Comparison of ENCODE assay signal across 15 cellular contexts in genomic region chr3:22587446-22587845, GRCh38.
A peak's percentile ranks its signal among the peaks of the same experiment; 100 is the strongest.
DNase-seq lines count a peak whose midpoint lies in the region; ATAC-seq and TF ChIP-seq lines count a peak whose summit lies in the region.
"Had no signal": no experiment of that assay in that cellular context is flagged by ENCODE, and none has a peak within 500 bp of the region (broad histone marks: within the 10 kb centered on the region; RNA-seq: fewer than 3 reads in every experiment).

No MANE protein-coding gene starts in this region.

- no peak overlapping the region for H2BK15ac ChIP-seq in mesendoderm (replicated peaks; ENCODE audit: low read depth)

- H3K9ac ChIP-seq in mesendoderm (ENCODE audit: low read length): no peak overlapping the region
- H3K9ac ChIP-seq: GM23248 had no signal

- H3K4me3 ChIP-seq in WERI-Rb-1 (ENCODE audit: low read depth, low read length) (peak overlapping the region; percentile 27), mesendoderm (ENCODE audit: low read length) (no peak overlapping the region), transverse colon (no peak overlapping the region)
- H3K4me3 ChIP-seq: GM23248, HAP-1 had no signal

- H3K4me1 ChIP-seq in mesendoderm (ENCODE audit: control insufficient read depth, low read depth, low read length) (no peaks in the 10 kb centered on the region), transverse colon (no peaks in the 10 kb centered on the region)
- H3K4me1 ChIP-seq: BE2C, HAP-1 had no signal

- H4K5ac ChIP-seq in mesendoderm (ENCODE audit: low read length): no peak overlapping the region

- H3K36me3 ChIP-seq in WERI-Rb-1 (no peaks in the 10 kb centered on the region), mesendoderm (ENCODE audit: control insufficient read depth, insufficient read depth, low read length) (no peaks in the 10 kb centered on the region), transverse colon (no peaks in the 10 kb centered on the region)
- H3K36me3 ChIP-seq: BE2C, HAP-1 had no signal

- no peak overlapping the region for H2BK5ac ChIP-seq in mesendoderm (ENCODE audit: low read length)

- no peak overlapping the region for H3K4ac ChIP-seq in mesendoderm (ENCODE audit: low read depth, low read length)

- in situ Hi-C loops in transverse colon (cut with MboI; ENCODE audit: low pct_ligation_motif_present in 1 of 4, low pct_unique_long_range_greater_than_20kb in 1 of 4, low sequenced_read_pairs in 3 of 4): no loop called here
- in situ Hi-C loops in ACHN (cut with HindIII; ENCODE audit: low pct_ligation_motif_present, low pct_unique_long_range_greater_than_20kb, low sequenced_read_pairs): no loop called here

- no peak for TF ChIP-seq CTCF in WERI-Rb-1 (IDR thresholded peaks at IDR 0.05; ENCODE audit: low read depth, low read length)
- no peak for TF ChIP-seq CTCF in transverse colon (IDR thresholded peaks at IDR 0.05)

- intact Hi-C loops in transverse colon (cut with DNase I; ENCODE audit: low total_unique reads): no loop called here

- H3K18ac ChIP-seq in mesendoderm (ENCODE audit: low read length): no peak overlapping the region

- H3K23ac ChIP-seq in mesendoderm (ENCODE audit: low read length): no peak overlapping the region

- no peaks in the 10 kb centered on the region for H3K9me3 ChIP-seq in WERI-Rb-1 (ENCODE audit: severe bottlenecking)
- H3K9me3 ChIP-seq in transverse colon: no peaks in the 10 kb centered on the region
- H3K9me3 ChIP-seq: BE2C, HAP-1 had no signal

- no peak overlapping the region for H2AK5ac ChIP-seq in mesendoderm (ENCODE audit: low read length)

- WGBS in mesendoderm (ENCODE audit: extremely low coverage, insufficient coverage, low lambda C conversion rate): no CpG with 5 or more reads among the region's 7 CpGs
- whole genome bisulfite sequencing in transverse colon (ENCODE audit: low coverage in 1 of 2), 2 donors: 70 to 73% methylated on average over 3 to 7 of the region's 7 CpGs

- peak; percentile 82 for DNase-seq in DMS 273 treated with DMSO at 0.1 percent for 48 hours (lab: John Stamatoyannopoulos, UW)
- DNase-seq in NCI-H524 (lab: John Stamatoyannopoulos, UW): peak; percentile 79 to 92
- peak; percentile 58 for DNase-seq in WERI-Rb-1
- DNase-seq in mesendoderm: peak; percentile 37
- no peak for DNase-seq in transverse colon
- no peak for DNase-seq in ACHN
- DNase-seq: BE2C; CD4-positive, alpha-beta memory T cell; COR-L47; DMS79; GM23248; Karpas-422 had no signal

- H3K56ac ChIP-seq in mesendoderm (ENCODE audit: low read length): no peak overlapping the region

- TF ChIP-seq POLR2A in transverse colon (IDR thresholded peaks at IDR 0.05): no peak

- no peak for TF ChIP-seq EP300 in transverse colon (IDR thresholded peaks at IDR 0.05; ENCODE audit: low read depth)

- no peak for ATAC-seq in GM21526 (IDR thresholded peaks at IDR 0.05; ENCODE audit: low FRiP score, unreplicated experiment)

- H3K27ac ChIP-seq in WERI-Rb-1 (peak overlapping the region; percentile 10; the same call in 1 of the 2 replicates), mesendoderm (ENCODE audit: low read depth, low read length) (no peak overlapping the region), transverse colon (no peak overlapping the region)
- H3K27ac ChIP-seq: C4-2B, GM23248 had no signal

- H3K4me2 ChIP-seq in mesendoderm (ENCODE audit: low read length): no peak overlapping the region

- H4K8ac ChIP-seq in mesendoderm (ENCODE audit: low read depth, low read length): no peak overlapping the region

- no peaks in the 10 kb centered on the region for H3K79me1 ChIP-seq in mesendoderm (ENCODE audit: low read length)

- H3K27me3 ChIP-seq in WERI-Rb-1 (ENCODE audit: insufficient read depth, low read depth, severe bottlenecking) (no peaks in the 10 kb centered on the region), mesendoderm (ENCODE audit: insufficient read depth, low read length, poor library complexity) (no peaks in the 10 kb centered on the region), transverse colon (no peaks in the 10 kb centered on the region)
- H3K27me3 ChIP-seq: BE2C had no signal

- H2BK120ac ChIP-seq in mesendoderm (ENCODE audit: low read depth, low read length): no peak overlapping the region

- H3K79me2 ChIP-seq in mesendoderm (ENCODE audit: control insufficient read depth, insufficient read depth, low read length): no peaks in the 10 kb centered on the region

Comparison
In these comparisons a context has a peak if more than half of its experiments do, and no peak if none do; other contexts are left out.
1. DNase-seq: peak in DMS 273 treated with DMSO at 0.1 percent for 48 hours (single experiment), NCI-H524 (2 of 2), WERI-Rb-1 (single experiment) and mesendoderm (single experiment); none in transverse colon (single experiment) and ACHN (single experiment).